Comparison of ENCODE assay signal across 8 cellular contexts in genomic region chr17:50272711-50273653, GRCh38. TPM values are rescaled to one million over a fixed set of nuclear protein-coding genes. Genes with fewer than 3 reads are reported as not detected.
DNase-seq lines count a peak whose midpoint lies in the region; ATAC-seq and TF ChIP-seq lines count a peak whose summit lies in the region.

No MANE protein-coding gene starts in this region.

- H3K27ac ChIP-seq in parathyroid adenoma (no peak overlapping the region), upper lobe of right lung (peak overlapping the region; percentile 52)

- ATAC-seq in upper lobe of right lung, result peak; percentile 75

- H3K27me3 ChIP-seq in parathyroid adenoma (ENCODE audit: control insufficient read depth, insufficient read depth, low read length), result no peaks in the 10 kb centered on the region
- peaks cover 7% of the 10 kb centered on the region for H3K27me3 ChIP-seq in upper lobe of right lung

- peak overlapping the region; percentile 85 for H2AFZ ChIP-seq in parathyroid adenoma

- no peak overlapping the region for H3K9ac ChIP-seq in parathyroid adenoma

- H3K4me3 ChIP-seq in parathyroid adenoma (ENCODE audit: low read depth, low read length) (peak overlapping the region; percentile 48), upper lobe of right lung (peak overlapping the region; percentile 57)

- H3K9me3 ChIP-seq in parathyroid adenoma (ENCODE audit: control insufficient read depth, low read length) (no peaks in the 10 kb centered on the region), upper lobe of right lung (no peaks in the 10 kb centered on the region)

- peak; percentile 15 for DNase-seq in SKM-1 (lab: John Stamatoyannopoulos, UW; ENCODE audit: unreplicated experiment)
- no peak for DNase-seq in SKM-1 treated with dmso at 0.1 percent for 144 hours (lab: John Stamatoyannopoulos, UW; ENCODE audit: unreplicated experiment)
- DNase-seq in RKO (ENCODE audit: low spot score), result peak; percentile 34
- DNase-seq in activated naive CD4-positive, alpha-beta T cell (lab: John Stamatoyannopoulos, UW), result peak; percentile 11 to 55 (median 18)
- peak in 40 of 42 donors; percentile 24 to 81 (median 57) for DNase-seq in head of caudate nucleus
- DNase-seq in upper lobe of right lung, result peak; percentile 84
- DNase-seq in DMS153 (lab: John Stamatoyannopoulos, UW), result no peak

- no peaks in the 10 kb centered on the region for H3K79me2 ChIP-seq in parathyroid adenoma

- peak overlapping the region; percentile 70 for H3K4me2 ChIP-seq in parathyroid adenoma (ENCODE audit: low read length)

- intact Hi-C loops in head of caudate nucleus (cut with DNase I) (no loop called here), upper lobe of right lung (cut with DNase I) (loop anchor here (5.0 kb wide), 1 partner anchor 71 kb away; the partner anchor contains the start of gene COL1A1)

- TF ChIP-seq CTCF in parathyroid adenoma (IDR thresholded peaks at IDR 0.05), result peak; percentile 84
- peak; percentile 85 for TF ChIP-seq CTCF in upper lobe of right lung (IDR thresholded peaks at IDR 0.05)

- H3K36me3 ChIP-seq in parathyroid adenoma (ENCODE audit: control insufficient read depth, insufficient read depth, low read length), result no peaks in the 10 kb centered on the region
- no peaks in the 10 kb centered on the region for H3K36me3 ChIP-seq in upper lobe of right lung

- H3K4me1 ChIP-seq in parathyroid adenoma (no peaks in the 10 kb centered on the region), upper lobe of right lung (peaks cover 25% of the 10 kb centered on the region)

RNA-seq across cellular contexts. Expression of gene TMEM92, which starts 1.3 kb away (rescaled TPM):
- total RNA-seq in upper lobe of right lung, result 11.3 TPM

Comparison
In these comparisons a context has a peak if more than half of its experiments do, and no peak if none do; other contexts are left out.
1. DNase-seq: peak in SKM-1 (single experiment), RKO (single experiment), activated naive CD4-positive, alpha-beta T cell (4 of 4), head of caudate nucleus (40 of 42) and upper lobe of right lung (single experiment); none in SKM-1 treated with dmso at 0.1 percent for 144 hours (single experiment) and DMS153 (single experiment).